1 cellular context compared by ENCODE assay signal in the genomic region with DNA sequence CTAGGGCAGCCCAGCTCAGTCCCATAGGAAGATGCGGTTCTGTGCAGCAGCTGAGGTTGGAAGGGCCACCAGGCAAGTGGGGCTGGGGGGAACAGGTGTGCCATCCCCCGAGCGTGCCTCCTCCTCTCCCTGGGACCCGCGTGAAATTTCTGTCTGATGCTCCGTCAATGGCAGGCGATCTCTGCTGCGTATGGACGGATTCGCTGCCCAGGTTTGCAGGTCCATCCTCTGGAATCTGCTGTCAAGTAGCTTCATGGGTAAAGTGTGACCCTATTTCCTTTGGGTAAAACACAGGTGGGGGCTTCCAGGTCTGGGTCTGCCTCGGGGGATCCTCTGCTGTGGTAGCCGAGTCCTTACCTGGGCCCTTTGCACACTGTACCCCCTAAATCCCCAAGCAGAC.
TF ChIP-seq lines count a peak whose summit lies in the region.

No MANE protein-coding gene starts in this region.

TF ChIP-seq in HepG2, 621 proteins besides CTCF, POLR2A, EP300 and RAD21 (continued from another document):
- TF ChIP-seq, protein P1, sequence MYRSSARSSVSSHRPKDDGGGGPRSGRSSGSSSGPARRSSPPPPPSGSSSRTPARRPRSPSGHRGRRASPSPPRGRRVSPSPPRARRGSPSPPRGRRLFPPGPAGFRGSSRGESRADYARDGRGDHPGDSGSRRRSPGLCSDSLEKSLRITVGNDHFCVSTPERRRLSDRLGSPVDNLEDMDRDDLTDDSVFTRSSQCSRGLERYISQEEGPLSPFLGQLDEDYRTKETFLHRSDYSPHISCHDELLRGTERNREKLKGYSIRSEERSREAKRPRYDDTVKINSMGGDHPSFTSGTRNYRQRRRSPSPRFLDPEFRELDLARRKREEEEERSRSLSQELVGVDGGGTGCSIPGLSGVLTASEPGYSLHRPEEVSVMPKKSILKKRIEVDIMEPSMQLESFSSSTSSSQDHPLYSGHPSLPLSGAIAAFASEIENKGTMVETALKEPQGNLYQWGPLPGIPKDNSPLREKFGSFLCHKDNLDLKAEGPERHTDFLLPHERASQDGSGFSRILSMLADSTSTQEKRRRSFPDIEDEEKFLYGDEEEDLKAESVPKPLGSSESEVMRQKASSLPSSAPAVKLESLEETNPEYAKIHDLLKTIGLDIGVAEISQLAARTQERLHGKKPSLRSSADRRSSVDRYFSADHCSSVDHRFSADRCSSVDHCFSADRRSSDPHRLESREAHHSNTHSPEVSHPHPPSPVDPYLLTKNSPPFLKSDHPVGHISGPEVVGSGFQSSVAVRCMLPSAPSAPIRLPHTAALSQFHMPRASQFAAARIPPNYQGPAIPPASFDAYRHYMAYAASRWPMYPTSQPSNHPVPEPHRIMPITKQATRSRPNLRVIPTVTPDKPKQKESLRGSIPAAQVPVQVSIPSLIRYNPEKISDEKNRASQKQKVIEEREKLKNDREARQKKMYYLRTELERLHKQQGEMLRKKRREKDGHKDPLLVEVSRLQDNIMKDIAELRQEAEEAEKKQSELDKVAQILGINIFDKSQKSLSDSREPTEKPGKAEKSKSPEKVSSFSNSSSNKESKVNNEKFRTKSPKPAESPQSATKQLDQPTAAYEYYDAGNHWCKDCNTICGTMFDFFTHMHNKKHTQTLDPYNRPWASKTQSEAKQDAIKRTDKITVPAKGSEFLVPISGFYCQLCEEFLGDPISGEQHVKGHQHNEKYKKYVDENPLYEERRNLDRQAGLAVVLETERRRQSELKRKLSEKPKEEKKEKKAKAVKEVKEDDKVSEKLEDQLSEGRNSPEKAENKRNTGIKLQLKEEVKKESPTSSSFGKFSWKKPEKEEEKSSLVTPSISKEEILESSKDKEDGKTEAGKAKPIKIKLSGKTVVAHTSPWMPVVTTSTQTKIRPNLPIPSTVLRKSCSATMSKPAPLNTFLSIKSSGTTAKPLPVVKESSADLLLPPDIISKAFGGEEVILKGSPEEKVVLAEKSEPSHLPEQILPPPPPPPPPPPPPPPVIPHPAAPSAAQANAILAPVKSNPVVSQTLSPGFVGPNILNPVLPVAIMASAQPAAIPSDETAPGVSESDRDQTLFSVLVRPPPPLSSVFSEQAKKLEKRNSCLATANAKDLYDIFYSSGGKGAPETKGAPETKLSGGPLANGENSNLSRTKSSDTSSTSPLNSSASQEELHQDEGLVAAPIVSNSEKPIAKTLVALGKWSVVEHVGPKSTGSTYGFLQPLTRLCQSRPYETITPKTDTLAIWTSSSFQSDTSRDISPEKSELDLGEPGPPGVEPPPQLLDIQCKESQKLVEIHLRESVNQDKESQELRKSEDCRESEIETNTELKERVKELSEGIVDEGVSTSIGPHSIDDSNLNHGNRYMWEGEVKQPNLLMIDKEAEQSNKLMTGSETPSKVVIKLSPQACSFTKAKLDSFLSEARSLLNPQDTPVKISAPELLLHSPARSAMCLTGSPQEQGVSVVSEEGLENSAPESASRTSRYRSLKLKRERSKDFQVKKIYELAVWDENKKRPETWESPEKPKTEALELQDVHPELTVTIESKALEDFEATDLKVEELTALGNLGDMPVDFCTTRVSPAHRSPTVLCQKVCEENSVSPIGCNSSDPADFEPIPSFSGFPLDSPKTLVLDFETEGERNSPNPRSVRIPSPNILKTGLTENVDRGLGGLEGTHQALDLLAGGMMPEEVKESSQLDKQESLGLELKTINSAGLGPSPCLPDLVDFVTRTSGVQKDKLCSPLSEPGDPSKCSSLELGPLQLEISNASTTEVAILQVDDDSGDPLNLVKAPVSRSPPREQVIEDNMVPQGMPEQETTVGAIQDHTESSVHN (CRISPR knock-in tag; IDR thresholded peaks at IDR 0.05): no peak
- no peak for TF ChIP-seq ZNF782 (CRISPR knock-in tag; IDR thresholded peaks at IDR 0.05; ENCODE audit: borderline replicate concordance)
- TF ChIP-seq ZNF816 (CRISPR knock-in tag; IDR thresholded peaks at IDR 0.05; ENCODE audit: borderline replicate concordance): no peak
- TF ChIP-seq, protein P2, sequence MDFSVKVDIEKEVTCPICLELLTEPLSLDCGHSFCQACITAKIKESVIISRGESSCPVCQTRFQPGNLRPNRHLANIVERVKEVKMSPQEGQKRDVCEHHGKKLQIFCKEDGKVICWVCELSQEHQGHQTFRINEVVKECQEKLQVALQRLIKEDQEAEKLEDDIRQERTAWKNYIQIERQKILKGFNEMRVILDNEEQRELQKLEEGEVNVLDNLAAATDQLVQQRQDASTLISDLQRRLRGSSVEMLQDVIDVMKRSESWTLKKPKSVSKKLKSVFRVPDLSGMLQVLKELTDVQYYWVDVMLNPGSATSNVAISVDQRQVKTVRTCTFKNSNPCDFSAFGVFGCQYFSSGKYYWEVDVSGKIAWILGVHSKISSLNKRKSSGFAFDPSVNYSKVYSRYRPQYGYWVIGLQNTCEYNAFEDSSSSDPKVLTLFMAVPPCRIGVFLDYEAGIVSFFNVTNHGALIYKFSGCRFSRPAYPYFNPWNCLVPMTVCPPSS (IDR thresholded peaks at IDR 0.05): no peak
- TF ChIP-seq HCFC1 (IDR thresholded peaks at IDR 0.05; ENCODE audit: low read depth, low read length): no peak
- peak; percentile 12; the same call in 1 of the 2 replicates for TF ChIP-seq GABPB1 (CRISPR knock-in tag; IDR thresholded peaks at IDR 0.05)
- TF ChIP-seq AGO2 (optimal IDR thresholded peaks at IDR 0.05; ENCODE audit: low read depth, low read length): no peak
- TF ChIP-seq, protein P3, sequence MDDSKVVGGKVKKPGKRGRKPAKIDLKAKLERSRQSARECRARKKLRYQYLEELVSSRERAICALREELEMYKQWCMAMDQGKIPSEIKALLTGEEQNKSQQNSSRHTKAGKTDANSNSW (CRISPR knock-in tag; IDR thresholded peaks at IDR 0.05; ENCODE audit: borderline replicate concordance): no peak
- TF ChIP-seq ZNF747 (CRISPR knock-in tag; IDR thresholded peaks at IDR 0.05; ENCODE audit: borderline replicate concordance): peak; percentile 16; the same call in 1 of the 2 replicates
- TF ChIP-seq POLR2AphosphoS2 (IDR thresholded peaks at IDR 0.05; ENCODE audit: low read depth, low read length): no peak
- no peak for TF ChIP-seq ZBTB7A (CRISPR knock-in tag; IDR thresholded peaks at IDR 0.05)
- TF ChIP-seq PHF20 (CRISPR knock-in tag; IDR thresholded peaks at IDR 0.05): peak; percentile 22; the same call in 1 of the 2 replicates
- no peak for TF ChIP-seq ZNF720 (CRISPR knock-in tag; IDR thresholded peaks at IDR 0.05)
- TF ChIP-seq SRY (CRISPR knock-in tag; IDR thresholded peaks at IDR 0.05): no peak
- TF ChIP-seq ZNF17 (CRISPR knock-in tag; IDR thresholded peaks at IDR 0.05): no peak
- TF ChIP-seq ARHGAP35 (CRISPR knock-in tag; IDR thresholded peaks at IDR 0.05; ENCODE audit: borderline replicate concordance): no peak
- TF ChIP-seq, protein P4, sequence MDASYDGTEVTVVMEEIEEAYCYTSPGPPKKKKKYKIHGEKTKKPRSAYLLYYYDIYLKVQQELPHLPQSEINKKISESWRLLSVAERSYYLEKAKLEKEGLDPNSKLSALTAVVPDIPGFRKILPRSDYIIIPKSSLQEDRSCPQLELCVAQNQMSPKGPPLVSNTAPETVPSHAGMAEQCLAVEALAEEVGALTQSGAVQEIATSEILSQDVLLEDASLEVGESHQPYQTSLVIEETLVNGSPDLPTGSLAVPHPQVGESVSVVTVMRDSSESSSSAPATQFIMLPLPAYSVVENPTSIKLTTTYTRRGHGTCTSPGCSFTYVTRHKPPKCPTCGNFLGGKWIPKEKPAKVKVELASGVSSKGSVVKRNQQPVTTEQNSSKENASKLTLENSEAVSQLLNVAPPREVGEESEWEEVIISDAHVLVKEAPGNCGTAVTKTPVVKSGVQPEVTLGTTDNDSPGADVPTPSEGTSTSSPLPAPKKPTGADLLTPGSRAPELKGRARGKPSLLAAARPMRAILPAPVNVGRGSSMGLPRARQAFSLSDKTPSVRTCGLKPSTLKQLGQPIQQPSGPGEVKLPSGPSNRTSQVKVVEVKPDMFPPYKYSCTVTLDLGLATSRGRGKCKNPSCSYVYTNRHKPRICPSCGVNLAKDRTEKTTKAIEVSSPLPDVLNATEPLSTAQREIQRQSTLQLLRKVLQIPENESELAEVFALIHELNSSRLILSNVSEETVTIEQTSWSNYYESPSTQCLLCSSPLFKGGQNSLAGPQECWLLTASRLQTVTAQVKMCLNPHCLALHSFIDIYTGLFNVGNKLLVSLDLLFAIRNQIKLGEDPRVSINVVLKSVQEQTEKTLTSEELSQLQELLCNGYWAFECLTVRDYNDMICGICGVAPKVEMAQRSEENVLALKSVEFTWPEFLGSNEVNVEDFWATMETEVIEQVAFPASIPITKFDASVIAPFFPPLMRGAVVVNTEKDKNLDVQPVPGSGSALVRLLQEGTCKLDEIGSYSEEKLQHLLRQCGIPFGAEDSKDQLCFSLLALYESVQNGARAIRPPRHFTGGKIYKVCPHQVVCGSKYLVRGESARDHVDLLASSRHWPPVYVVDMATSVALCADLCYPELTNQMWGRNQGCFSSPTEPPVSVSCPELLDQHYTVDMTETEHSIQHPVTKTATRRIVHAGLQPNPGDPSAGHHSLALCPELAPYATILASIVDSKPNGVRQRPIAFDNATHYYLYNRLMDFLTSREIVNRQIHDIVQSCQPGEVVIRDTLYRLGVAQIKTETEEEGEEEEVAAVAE (CRISPR knock-in tag; IDR thresholded peaks at IDR 0.05; ENCODE audit: borderline replicate concordance): no peak
- peak; percentile 69; the same call in 1 of the 2 replicates for TF ChIP-seq AKAP8 (CRISPR knock-in tag; IDR thresholded peaks at IDR 0.05)
- 0 out of 2 replicates have a peak, but pooled peaks have one; percentile 4 for TF ChIP-seq PHF8 (CRISPR knock-in tag; IDR thresholded peaks at IDR 0.05)
- TF ChIP-seq SPEN (CRISPR knock-in tag; IDR thresholded peaks at IDR 0.05; ENCODE audit: low read depth): 0 out of 2 replicates have a peak, but pooled peaks have one; percentile 23
- TF ChIP-seq ZNF75D (CRISPR knock-in tag; IDR thresholded peaks at IDR 0.05; ENCODE audit: borderline replicate concordance): no peak
- no peak for TF ChIP-seq ZNF772 (CRISPR knock-in tag; IDR thresholded peaks at IDR 0.05)
- no peak for TF ChIP-seq ZNF205 (CRISPR knock-in tag; IDR thresholded peaks at IDR 0.05)
- TF ChIP-seq, protein P5, sequence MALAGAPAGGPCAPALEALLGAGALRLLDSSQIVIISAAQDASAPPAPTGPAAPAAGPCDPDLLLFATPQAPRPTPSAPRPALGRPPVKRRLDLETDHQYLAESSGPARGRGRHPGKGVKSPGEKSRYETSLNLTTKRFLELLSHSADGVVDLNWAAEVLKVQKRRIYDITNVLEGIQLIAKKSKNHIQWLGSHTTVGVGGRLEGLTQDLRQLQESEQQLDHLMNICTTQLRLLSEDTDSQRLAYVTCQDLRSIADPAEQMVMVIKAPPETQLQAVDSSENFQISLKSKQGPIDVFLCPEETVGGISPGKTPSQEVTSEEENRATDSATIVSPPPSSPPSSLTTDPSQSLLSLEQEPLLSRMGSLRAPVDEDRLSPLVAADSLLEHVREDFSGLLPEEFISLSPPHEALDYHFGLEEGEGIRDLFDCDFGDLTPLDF (CRISPR knock-in tag; IDR thresholded peaks at IDR 0.05): no peak
- TF ChIP-seq HDAC6 (IDR thresholded peaks at IDR 0.05; ENCODE audit: low read depth, low read length): no peak
- TF ChIP-seq JUND (CRISPR knock-in tag; IDR thresholded peaks at IDR 0.05): no peak
- no peak for TF ChIP-seq PLRG1 (conservative IDR thresholded peaks at IDR 0.05)
- TF ChIP-seq, protein P6, sequence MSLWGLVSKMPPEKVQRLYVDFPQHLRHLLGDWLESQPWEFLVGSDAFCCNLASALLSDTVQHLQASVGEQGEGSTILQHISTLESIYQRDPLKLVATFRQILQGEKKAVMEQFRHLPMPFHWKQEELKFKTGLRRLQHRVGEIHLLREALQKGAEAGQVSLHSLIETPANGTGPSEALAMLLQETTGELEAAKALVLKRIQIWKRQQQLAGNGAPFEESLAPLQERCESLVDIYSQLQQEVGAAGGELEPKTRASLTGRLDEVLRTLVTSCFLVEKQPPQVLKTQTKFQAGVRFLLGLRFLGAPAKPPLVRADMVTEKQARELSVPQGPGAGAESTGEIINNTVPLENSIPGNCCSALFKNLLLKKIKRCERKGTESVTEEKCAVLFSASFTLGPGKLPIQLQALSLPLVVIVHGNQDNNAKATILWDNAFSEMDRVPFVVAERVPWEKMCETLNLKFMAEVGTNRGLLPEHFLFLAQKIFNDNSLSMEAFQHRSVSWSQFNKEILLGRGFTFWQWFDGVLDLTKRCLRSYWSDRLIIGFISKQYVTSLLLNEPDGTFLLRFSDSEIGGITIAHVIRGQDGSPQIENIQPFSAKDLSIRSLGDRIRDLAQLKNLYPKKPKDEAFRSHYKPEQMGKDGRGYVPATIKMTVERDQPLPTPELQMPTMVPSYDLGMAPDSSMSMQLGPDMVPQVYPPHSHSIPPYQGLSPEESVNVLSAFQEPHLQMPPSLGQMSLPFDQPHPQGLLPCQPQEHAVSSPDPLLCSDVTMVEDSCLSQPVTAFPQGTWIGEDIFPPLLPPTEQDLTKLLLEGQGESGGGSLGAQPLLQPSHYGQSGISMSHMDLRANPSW (CRISPR knock-in tag; IDR thresholded peaks at IDR 0.05; ENCODE audit: borderline replicate concordance): no peak
- TF ChIP-seq ZNF530 (CRISPR knock-in tag; IDR thresholded peaks at IDR 0.05; ENCODE audit: low read depth): no peak
- no peak for TF ChIP-seq ZNF510 (CRISPR knock-in tag; IDR thresholded peaks at IDR 0.05; ENCODE audit: low read depth)
- no peak for TF ChIP-seq DPF2 (CRISPR knock-in tag; IDR thresholded peaks at IDR 0.05; ENCODE audit: borderline replicate concordance, low read depth)
- TF ChIP-seq, protein P7, sequence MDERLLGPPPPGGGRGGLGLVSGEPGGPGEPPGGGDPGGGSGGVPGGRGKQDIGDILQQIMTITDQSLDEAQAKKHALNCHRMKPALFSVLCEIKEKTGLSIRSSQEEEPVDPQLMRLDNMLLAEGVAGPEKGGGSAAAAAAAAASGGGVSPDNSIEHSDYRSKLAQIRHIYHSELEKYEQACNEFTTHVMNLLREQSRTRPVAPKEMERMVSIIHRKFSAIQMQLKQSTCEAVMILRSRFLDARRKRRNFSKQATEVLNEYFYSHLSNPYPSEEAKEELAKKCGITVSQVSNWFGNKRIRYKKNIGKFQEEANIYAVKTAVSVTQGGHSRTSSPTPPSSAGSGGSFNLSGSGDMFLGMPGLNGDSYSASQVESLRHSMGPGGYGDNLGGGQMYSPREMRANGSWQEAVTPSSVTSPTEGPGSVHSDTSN (CRISPR knock-in tag; IDR thresholded peaks at IDR 0.05): peak; percentile 12; the same call in 1 of the 2 replicates
